Comparison of ENCODE assay signal across 7 cellular contexts in the genomic region with DNA sequence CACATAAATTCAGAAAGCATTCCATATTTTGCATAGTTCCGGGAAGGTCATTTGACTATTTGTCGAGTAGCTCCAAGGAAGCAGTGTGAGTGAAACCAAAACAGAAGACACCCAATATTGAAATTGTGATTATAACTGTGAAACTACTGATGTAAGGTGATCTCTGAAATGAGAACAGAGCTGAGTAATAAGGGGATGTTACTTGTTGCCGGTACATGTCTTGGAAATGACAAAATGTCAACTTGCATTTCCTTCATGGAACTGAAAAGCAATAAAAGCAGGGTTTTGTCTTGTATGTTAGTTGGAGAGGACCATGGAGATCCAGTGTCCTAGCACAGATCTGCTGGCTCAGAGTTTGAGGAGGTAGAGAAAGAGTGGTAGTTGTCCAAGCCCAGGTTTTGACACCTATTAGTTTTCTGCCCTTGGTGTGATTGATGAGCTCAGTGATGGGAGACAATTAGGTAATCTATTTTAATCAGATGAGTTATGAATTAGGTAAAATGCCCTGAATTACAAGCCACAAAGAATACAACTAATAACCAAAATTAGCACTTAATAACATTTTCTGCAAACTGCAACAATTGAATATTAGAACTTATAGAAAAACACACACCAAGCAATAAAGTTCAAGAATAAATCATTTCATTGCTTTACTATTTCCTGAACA. TPM values are rescaled to one million over a fixed set of nuclear protein-coding genes. Genes with fewer than 3 reads are reported as not detected.
DNase-seq lines count a peak whose midpoint lies in the region; ATAC-seq, FAIRE-seq and TF ChIP-seq lines count a peak whose summit lies in the region.
"Not testable (repeated sequence)": the region's sequence is repeated elsewhere in the genome, so short reads cannot be mapped to it uniquely, and the experiment has no call there.

No MANE protein-coding gene starts in this region.

- H3K79me2 ChIP-seq in GM12878 (ENCODE audit: control insufficient read depth, insufficient read depth, low read length), result not testable (repeated sequence)

- DNase-seq in GM12878 (ENCODE audit: low read depth, low spot score), result peak; percentile 9

- ATAC-seq in GM18858 (IDR thresholded peaks at IDR 0.05; ENCODE audit: unreplicated experiment) (peak; percentile 98), GM19452 (IDR thresholded peaks at IDR 0.05; ENCODE audit: unreplicated experiment) (peak; percentile 95), HG02571 (IDR thresholded peaks at IDR 0.05; ENCODE audit: unreplicated experiment) (peak; percentile 76), HG03060 (IDR thresholded peaks at IDR 0.05; ENCODE audit: low read depth, unreplicated experiment) (peak; percentile 79), HG03442 (IDR thresholded peaks at IDR 0.05; ENCODE audit: unreplicated experiment) (peak; percentile 94), GM12878 (peak; percentile 87)
- peak; percentile 17 to 55 for ATAC-seq in activated CD4-positive, CD25-positive, alpha-beta regulatory T cell treated with anti-CD3 and anti-CD28 coated beads, Interleukin-2, amount 50 U/mL, for 24 hours

- in situ Hi-C loops in GM12878 (cut with MboI), result not testable (repeated sequence)

- H3K4me3 ChIP-seq in GM12878, result not testable (repeated sequence)

- POLR2A ChIA-PET in GM12878 (lab: Charles Lee), result interaction anchor here (0.6 kb wide), 1 partner anchor 1071 kb away, joined by 3 read pairs; no protein-coding TSS in a partner anchor

- not testable (repeated sequence) for H4K20me1 ChIP-seq in GM12878 (ENCODE audit: control insufficient read depth, insufficient read depth)

- not testable (repeated sequence) for H3K9me3 ChIP-seq in GM12878 (replicated peaks; ENCODE audit: control insufficient read depth, insufficient read depth, low read length)

- CTCF ChIA-PET in GM12878 (lab: Yijun Ruan, JAX), result not testable (repeated sequence)

- BruUV-seq in GM12878 (replicated peaks; lab: Mats Ljungman, UMichigan), result not testable (repeated sequence)

- 2% methylated on average over 3 of the region's 3 CpGs for WGBS in GM12878 (ENCODE audit: insufficient coverage, insufficient replicate concordance, low lambda C conversion rate, missing lambda C conversion rate)

- H2AFZ ChIP-seq in GM12878 (ENCODE audit: control insufficient read depth, low read depth, low read length), result not testable (repeated sequence)

- intact Hi-C loops in GM12878 (cut with micrococcal nuclease; ENCODE audit: unreplicated experiment), result not testable (repeated sequence)

- H3K9ac ChIP-seq in GM12878 (ENCODE audit: control insufficient read depth, insufficient read depth, low read length), result not testable (repeated sequence)

- H3K4me2 ChIP-seq in GM12878 (ENCODE audit: control insufficient read depth, insufficient read depth), result not testable (repeated sequence)

- RAD21 ChIA-PET in GM12878 (lab: Charles Lee; ENCODE audit: unreplicated experiment), result not testable (repeated sequence)

- not testable (repeated sequence) for TF ChIP-seq RAD21 in GM12878 (IDR thresholded peaks at IDR 0.05; ENCODE audit: insufficient read depth, low read depth, low read length)

- SMC1A ChIA-PET in GM12878 (lab: Charles Lee; ENCODE audit: uncharacterized antibody, unreplicated experiment), result not testable (repeated sequence)

- not testable (repeated sequence) for H3K27ac ChIP-seq in GM12878 (ENCODE audit: control insufficient read depth, insufficient read depth)

- TF ChIP-seq EP300 in GM12878 (IDR thresholded peaks at IDR 0.05; ENCODE audit: borderline replicate concordance in 1 of 2, control insufficient read depth in 1 of 2, low read depth in 2 of 2, low read length in 2 of 2), result peak in 1 of 2 experiments; percentile 60; a peak in 1 of 4 replicates

- TF ChIP-seq POLR2A in GM12878 (IDR thresholded peaks at IDR 0.05; ENCODE audit: low read depth, low read length), result not testable (repeated sequence)

- FAIRE-seq in GM12878 (lab: Jason Lieb, UNC), result peak; percentile 23

- not testable (repeated sequence) for H3K4me1 ChIP-seq in GM12878 (ENCODE audit: control insufficient read depth, insufficient read depth, low read length)

- TF ChIP-seq CTCF in GM12878 (IDR thresholded peaks at IDR 0.05 in 2 of 3, conservative IDR thresholded peaks at IDR 0.05 in 1 of 3; ENCODE audit: control insufficient read depth in 2 of 3, extremely low read depth in 1 of 3, insufficient read depth in 1 of 3, low read depth in 3 of 3, low read length in 3 of 3), result not testable (repeated sequence)

- not testable (repeated sequence) for H3K36me3 ChIP-seq in GM12878 (ENCODE audit: control insufficient read depth in 2 of 2, insufficient read depth in 2 of 2, low read length in 1 of 2)

- H3K27me3 ChIP-seq in GM12878 (replicated peaks in 1 of 2; ENCODE audit: control insufficient read depth in 2 of 2, insufficient read depth in 2 of 2, low read length in 1 of 2), result not testable (repeated sequence)

TF ChIP-seq in GM12878, 131 proteins besides CTCF, POLR2A, EP300 and RAD21 (continues in another document):
- TF ChIP-seq FOXM1 (IDR thresholded peaks at IDR 0.05; ENCODE audit: low read depth, low read length), result peak; percentile 56; the same call in 1 of the 2 replicates
- TF ChIP-seq CREM (IDR thresholded peaks at IDR 0.05; ENCODE audit: low read depth), result peak; percentile 62
- TF ChIP-seq IKZF2 (IDR thresholded peaks at IDR 0.05), result peak; percentile 55 to 65; a peak in 3 of 4 replicates
- TF ChIP-seq ZBED1 (IDR thresholded peaks at IDR 0.05; ENCODE audit: borderline replicate concordance), result 0 out of 2 replicates have a peak, but pooled peaks have one; percentile 29
- peak; percentile 45; the same call in 1 of the 2 replicates for TF ChIP-seq BMI1 (IDR thresholded peaks at IDR 0.05; ENCODE audit: borderline replicate concordance)
- TF ChIP-seq, protein P1, sequence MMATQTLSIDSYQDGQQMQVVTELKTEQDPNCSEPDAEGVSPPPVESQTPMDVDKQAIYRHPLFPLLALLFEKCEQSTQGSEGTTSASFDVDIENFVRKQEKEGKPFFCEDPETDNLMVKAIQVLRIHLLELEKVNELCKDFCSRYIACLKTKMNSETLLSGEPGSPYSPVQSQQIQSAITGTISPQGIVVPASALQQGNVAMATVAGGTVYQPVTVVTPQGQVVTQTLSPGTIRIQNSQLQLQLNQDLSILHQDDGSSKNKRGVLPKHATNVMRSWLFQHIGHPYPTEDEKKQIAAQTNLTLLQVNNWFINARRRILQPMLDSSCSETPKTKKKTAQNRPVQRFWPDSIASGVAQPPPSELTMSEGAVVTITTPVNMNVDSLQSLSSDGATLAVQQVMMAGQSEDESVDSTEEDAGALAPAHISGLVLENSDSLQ (IDR thresholded peaks at IDR 0.05), result peak; percentile 47; the same call in 1 of the 2 replicates
- TF ChIP-seq ETV6 (conservative IDR thresholded peaks at IDR 0.05 in 1 of 2, IDR thresholded peaks at IDR 0.05 in 1 of 2; ENCODE audit: borderline replicate concordance in 1 of 2, low read depth in 1 of 2), result peak in 1 of 2 experiments; percentile 91; a peak in 2 of 4 replicates
- TF ChIP-seq NFIC (IDR thresholded peaks at IDR 0.05; ENCODE audit: low read depth, low read length), result peak; percentile 71; the same call in 1 of the 2 replicates
- TF ChIP-seq GABPA (IDR thresholded peaks at IDR 0.05; ENCODE audit: low read depth), result peak; percentile 22; the same call in 1 of the 2 replicates
- peak; percentile 66 for TF ChIP-seq DPF2 (IDR thresholded peaks at IDR 0.05)
- TF ChIP-seq JUNB (IDR thresholded peaks at IDR 0.05), result peak; percentile 94
- TF ChIP-seq, protein P2, sequence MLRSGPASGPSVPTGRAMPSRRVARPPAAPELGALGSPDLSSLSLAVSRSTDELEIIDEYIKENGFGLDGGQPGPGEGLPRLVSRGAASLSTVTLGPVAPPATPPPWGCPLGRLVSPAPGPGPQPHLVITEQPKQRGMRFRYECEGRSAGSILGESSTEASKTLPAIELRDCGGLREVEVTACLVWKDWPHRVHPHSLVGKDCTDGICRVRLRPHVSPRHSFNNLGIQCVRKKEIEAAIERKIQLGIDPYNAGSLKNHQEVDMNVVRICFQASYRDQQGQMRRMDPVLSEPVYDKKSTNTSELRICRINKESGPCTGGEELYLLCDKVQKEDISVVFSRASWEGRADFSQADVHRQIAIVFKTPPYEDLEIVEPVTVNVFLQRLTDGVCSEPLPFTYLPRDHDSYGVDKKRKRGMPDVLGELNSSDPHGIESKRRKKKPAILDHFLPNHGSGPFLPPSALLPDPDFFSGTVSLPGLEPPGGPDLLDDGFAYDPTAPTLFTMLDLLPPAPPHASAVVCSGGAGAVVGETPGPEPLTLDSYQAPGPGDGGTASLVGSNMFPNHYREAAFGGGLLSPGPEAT (IDR thresholded peaks at IDR 0.05; ENCODE audit: low read depth), result 0 out of 2 replicates have a peak, but pooled peaks have one; percentile 30
- peak; percentile 83 for TF ChIP-seq ATF7 (IDR thresholded peaks at IDR 0.05; ENCODE audit: low read depth)
- TF ChIP-seq, protein P3, sequence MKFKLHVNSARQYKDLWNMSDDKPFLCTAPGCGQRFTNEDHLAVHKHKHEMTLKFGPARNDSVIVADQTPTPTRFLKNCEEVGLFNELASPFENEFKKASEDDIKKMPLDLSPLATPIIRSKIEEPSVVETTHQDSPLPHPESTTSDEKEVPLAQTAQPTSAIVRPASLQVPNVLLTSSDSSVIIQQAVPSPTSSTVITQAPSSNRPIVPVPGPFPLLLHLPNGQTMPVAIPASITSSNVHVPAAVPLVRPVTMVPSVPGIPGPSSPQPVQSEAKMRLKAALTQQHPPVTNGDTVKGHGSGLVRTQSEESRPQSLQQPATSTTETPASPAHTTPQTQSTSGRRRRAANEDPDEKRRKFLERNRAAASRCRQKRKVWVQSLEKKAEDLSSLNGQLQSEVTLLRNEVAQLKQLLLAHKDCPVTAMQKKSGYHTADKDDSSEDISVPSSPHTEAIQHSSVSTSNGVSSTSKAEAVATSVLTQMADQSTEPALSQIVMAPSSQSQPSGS (IDR thresholded peaks at IDR 0.05; ENCODE audit: low read length), result peak; percentile 45; the same call in 1 of the 2 replicates

RNA-seq across cellular contexts. Expression of a gene that starts 58.7 kb away (rescaled TPM):
- 96.8 and 103 TPM in 2 replicates for total RNA-seq in GM12878 (2013; cell fraction: nucleolus; rRNA removed)
- total RNA-seq in GM12878 (2014; rRNA removed), result 15.6 and 16.9 TPM in 2 replicates
- 21.4 and 22.5 TPM in 2 replicates for total RNA-seq in GM12878 (2014; rRNA removed; fragmentation: Illumina TruSeq; extraction: Trizol)
- total RNA-seq in GM12878 (2021), result 13.2 and 13.7 TPM in 2 replicates
- polyA plus RNA-seq in GM12878 (2011; ENCODE audit: low read depth), result 3.7 TPM
- polyA plus RNA-seq in GM12878 (2011; rRNA removed), result 24.2 and 29.0 TPM in 2 replicates
- polyA plus RNA-seq in GM12878 (2011; cell fraction: cytosol; rRNA removed), result 12.0 TPM in 2 replicates
- 40.5 and 42.1 TPM in 2 replicates for polyA plus RNA-seq in GM12878 (2011; cell fraction: nucleus; rRNA removed)
- polyA plus RNA-seq in GM12878 (2012), result 6.5 and 7.8 TPM in 2 replicates
- 13.4 and 13.8 TPM in 2 replicates for polyA plus RNA-seq in GM12878 (2014; fragmentation: Illumina TruSeq; extraction: Trizol)
- polyA plus RNA-seq in GM12878 (2014; fragmentation: Nextera tagmentation; extraction: Ambion mirVana), result 1 to 10 TPM; 8.9 to 9.6 TPM
- 11.7 and 13.0 TPM in 2 replicates for polyA plus RNA-seq in GM12878 (2014; rRNA removed)
- 10 to 100 TPM; 13.5 to 16.1 TPM for polyA plus RNA-seq in GM12878 (2016; fragmentation: Nextera tagmentation; extraction: Ambion mirVana)
- polyA minus RNA-seq in GM12878 (2011; rRNA and poly(A)+ RNA removed), result 30.1 and 32.9 TPM in 2 replicates
- polyA minus RNA-seq in GM12878 (2011; cell fraction: cytosol; rRNA and poly(A)+ RNA removed), result 7.0 and 7.6 TPM in 2 replicates
- polyA minus RNA-seq in GM12878 (2011; cell fraction: nucleus; rRNA and poly(A)+ RNA removed), result 35.3 and 59.3 TPM in 2 replicates

Comparison
In these comparisons a context has a peak if more than half of its experiments do, and no peak if none do; other contexts are left out.
1. ATAC-seq: peak in every context shown above with its lines; median percentile 98 in GM18858; 95 in GM19452; 94 in HG03442; 87 in GM12878; 79 in HG03060; 76 in HG02571; 36 in activated CD4-positive, CD25-positive, alpha-beta regulatory T cell treated with anti-CD3 and anti-CD28 coated beads, Interleukin-2, amount 50 U/mL, for 24 hours.